ENCODE assay signal across 34 cellular contexts in the genomic region with DNA sequence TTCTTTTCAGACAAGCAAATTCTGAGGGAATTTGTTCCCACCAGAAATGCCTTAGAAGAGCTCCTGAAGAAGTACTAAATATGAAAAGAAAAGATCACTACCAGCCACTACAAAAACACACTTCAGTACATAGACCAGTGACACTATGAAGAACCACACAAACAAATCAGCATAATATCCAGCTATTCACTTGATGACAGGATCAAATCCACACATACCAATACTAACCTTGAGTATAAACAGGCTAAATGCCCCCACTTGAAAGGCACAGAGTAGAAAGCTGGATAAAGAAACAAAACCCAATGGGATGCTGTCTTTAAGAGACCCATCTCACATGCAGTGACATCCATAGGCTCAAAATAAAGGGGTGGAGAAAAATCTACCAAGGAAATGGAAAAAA.
"Had no signal": no experiment of that assay in that cellular context is flagged by ENCODE, and none has a peak within 500 bp of the region (broad histone marks: within the 10 kb centered on the region; RNA-seq: fewer than 3 reads in every experiment).

No MANE protein-coding gene starts in this region.

- H3K4me3 ChIP-seq: MG63 had no signal

- H3K36me3 ChIP-seq: MG63 had no signal

- DNase-seq: Karpas-422, Kasumi-1, MG63, MM.1S, MV-4-11, NCI-H1048, NCI-H1092, NCI-H1092 treated with DMSO at 0.1 percent for 48 hours, NCI-H1105, NCI-H1105 treated with DMSO at 0.1 percent for 48 hours, NCI-H1417, NCI-H1417 treated with DMSO at 0.1 percent for 48 hours, NCI-H1436, NCI-H1436 treated with DMSO at 0.1 percent for 48 hours, NCI-H146, NCI-H1694, NCI-H1694 treated with DMSO at 0.1 percent for 48 hours, NCI-H187, NCI-H187 treated with DMSO at 0.1 percent for 48 hours, NCI-H1930, NCI-H2029, NCI-H2029 treated with DMSO at 0.1 percent for 48 hours, NCI-H2081, NCI-H2081 treated with DMSO at 0.1 percent for 48 hours, NCI-H2107, NCI-H2171, NCI-H2171 treated with DMSO at 0.1 percent for 48 hours, NCI-H2227 treated with DMSO at 0.1 percent for 48 hours, NCI-H226, NCI-H345, NCI-H446, NCI-H446 treated with DMSO at 0.1 percent for 48 hours, NCI-H510A, NCI-H510A treated with DMSO at 0.1 percent for 48 hours had no signal
